Comparison of ENCODE assay signal across 1 cellular context in genomic region chr17:43679911-43680310, GRCh38.
TF ChIP-seq lines count a peak whose summit lies in the region.

No MANE protein-coding gene starts in this region.

TF ChIP-seq in HepG2, 621 proteins besides CTCF, POLR2A, EP300 and RAD21 (continued from another document):
- no peak for TF ChIP-seq PRPF4 (IDR thresholded peaks at IDR 0.05; ENCODE audit: low read depth, low read length, poor library complexity, severe bottlenecking)
- no peak for TF ChIP-seq ZNF816 (CRISPR knock-in tag; IDR thresholded peaks at IDR 0.05; ENCODE audit: borderline replicate concordance)
